In genomic region chr13:103315701-103316100, GRCh38 we compare ENCODE assay signal across 13 cellular contexts.
"Had no signal": no experiment of that assay in that cellular context is flagged by ENCODE, and none has a peak within 500 bp of the region (broad histone marks: within the 10 kb centered on the region; RNA-seq: fewer than 3 reads in every experiment).

No MANE protein-coding gene starts in this region.

- FAIRE-seq: small intestine, urothelium cell line had no signal

- DNase-seq: effector memory CD8-positive, alpha-beta T cell; esophagus squamous epithelium; foreskin fibroblast; glutamatergic neuron; islet precursor cell; mucosa of descending colon; naive thymus-derived CD8-positive, alpha-beta T cell; posterior cingulate gyrus; right cardiac atrium; small intestine; stimulated activated CD4-positive, alpha-beta T cell treated with anti-CD3 and anti-CD28 coated beads, Interleukin-12 subunit alpha, Interleukin-12 subunit beta, amount 100 ng/mL, for 4 hours; stimulated activated naive CD4-positive, alpha-beta T cell treated with Interleukin-2 at 50 U/mL for 16 hours had no signal
